23 cellular contexts compared by ENCODE assay signal in the genomic region with DNA sequence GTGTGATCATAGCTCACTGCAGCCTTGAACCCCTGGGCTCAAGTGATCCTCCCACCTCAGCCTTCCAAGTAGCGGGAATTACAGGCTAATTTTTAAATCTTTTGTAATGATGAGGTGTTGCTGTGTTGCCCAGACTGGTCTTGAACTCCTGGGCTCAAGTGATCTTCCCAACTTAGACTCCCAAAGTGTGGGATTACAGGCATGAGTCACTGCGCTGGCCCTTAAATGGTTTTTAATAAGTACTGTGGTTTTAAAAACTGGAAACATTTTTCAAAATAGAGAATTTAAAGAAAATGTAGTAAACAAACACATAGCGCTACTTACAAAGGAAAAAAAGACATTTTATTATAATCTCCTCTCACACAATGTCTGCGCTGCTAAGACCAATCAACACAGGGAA. TPM values are rescaled to one million over a fixed set of nuclear protein-coding genes. Genes with fewer than 3 reads are reported as not detected.
"Had no signal": no experiment of that assay in that cellular context is flagged by ENCODE, and none has a peak within 500 bp of the region (broad histone marks: within the 10 kb centered on the region; RNA-seq: fewer than 3 reads in every experiment).

No MANE protein-coding gene starts in this region.

- H3K9me3 ChIP-seq: gastrocnemius medialis, neutrophil, sigmoid colon, testis, tibial nerve, upper lobe of right lung had no signal

- H3K4me1 Mint-ChIP-seq: stimulated activated naive B cell treated with anti-CD40 and anti-IgM and Interleukin-4, amounts not matched to agents 10 μg/mL and 1 μg/mL and 100 μg/mL, for 72 hours; stimulated activated naive CD8-positive, alpha-beta T cell treated with anti-CD3 and anti-CD28 coated beads, Interleukin-15, amount 100 ng/mL, for 72 hours had no signal

- H3K36me3 ChIP-seq: gastrocnemius medialis, heart right ventricle, neutrophil, sigmoid colon, tibial nerve, upper lobe of right lung had no signal

- H3K27ac ChIP-seq: gastrocnemius medialis, heart right ventricle, neutrophil, sigmoid colon, skin epidermis, testis, tibial nerve, upper lobe of right lung had no signal

- H3K4me3 ChIP-seq: gastrocnemius medialis, heart right ventricle, sigmoid colon, skin epidermis, testis, tibial nerve, upper lobe of right lung had no signal

- H3K27me3 ChIP-seq: neutrophil, sigmoid colon, testis, tibial nerve, upper lobe of right lung had no signal

- H3K4me3 Mint-ChIP-seq: naive thymus-derived CD4-positive, alpha-beta T cell; nephron progenitor cell; stimulated activated naive B cell treated with anti-CD40 and anti-IgM and Interleukin-4, amounts not matched to agents 10 μg/mL and 1 μg/mL and 100 μg/mL, for 72 hours; stimulated activated naive CD8-positive, alpha-beta T cell treated with anti-CD3 and anti-CD28 coated beads, Interleukin-15, amount 100 ng/mL, for 72 hours had no signal

- H3K27ac Mint-ChIP-seq: naive thymus-derived CD4-positive, alpha-beta T cell; nephron progenitor cell; stimulated activated naive B cell treated with anti-CD40 and anti-IgM and Interleukin-4, amounts not matched to agents 10 μg/mL and 1 μg/mL and 100 μg/mL, for 72 hours; stimulated activated naive CD8-positive, alpha-beta T cell treated with anti-CD3 and anti-CD28 coated beads, Interleukin-15, amount 100 ng/mL, for 72 hours had no signal

- DNase-seq: effector CD8-positive, alpha-beta T cell; gastrocnemius medialis; heart right ventricle; hypothalamus; mammary epithelial cell; naive thymus-derived CD4-positive, alpha-beta T cell; nephron progenitor cell; sigmoid colon; stimulated activated CD4-positive, alpha-beta T cell treated with anti-CD3 and anti-CD28 coated beads, Interleukin-2, amount 100 ng/mL, for 24 hours; stimulated activated CD4-positive, alpha-beta T cell treated with anti-CD3 and anti-CD28 coated beads, Interleukin-4, amount 100 ng/mL, for 4 hours; stimulated activated naive B cell treated with anti-CD40 and anti-IgM and Interleukin-4, amounts not matched to agents 10 μg/mL and 1 μg/mL and 100 μg/mL, for 72 hours; stimulated activated naive CD8-positive, alpha-beta T cell treated with anti-CD3 and anti-CD28 coated beads, Interleukin-15, amount 100 ng/mL, for 72 hours; testis; upper lobe of right lung had no signal

- H3K4me1 ChIP-seq: gastrocnemius medialis, heart right ventricle, testis had no signal

- ATAC-seq: gastrocnemius medialis; heart right ventricle; left lobe of liver; naive thymus-derived CD4-positive, alpha-beta T cell; stimulated activated naive B cell treated with anti-CD40 and anti-IgM and Interleukin-4, amounts not matched to agents 10 μg/mL and 1 μg/mL and 100 μg/mL, for 72 hours; stimulated activated naive CD8-positive, alpha-beta T cell treated with anti-CD3 and anti-CD28 coated beads, Interleukin-15, amount 100 ng/mL, for 72 hours; upper lobe of right lung had no signal

RNA-seq across cellular contexts. Expression of gene MARCHF10, which starts 32.2 kb away (rescaled TPM):
- total RNA-seq: dermis microvascular lymphatic vessel endothelial cell, gastrocnemius medialis, heart right ventricle, left lobe of liver, lower leg skin, mononuclear cell, pulmonary artery endothelial cell, subcutaneous adipose tissue, upper lobe of right lung had no signal
